Comparison of ENCODE assay signal across 8 cellular contexts in the genomic region with DNA sequence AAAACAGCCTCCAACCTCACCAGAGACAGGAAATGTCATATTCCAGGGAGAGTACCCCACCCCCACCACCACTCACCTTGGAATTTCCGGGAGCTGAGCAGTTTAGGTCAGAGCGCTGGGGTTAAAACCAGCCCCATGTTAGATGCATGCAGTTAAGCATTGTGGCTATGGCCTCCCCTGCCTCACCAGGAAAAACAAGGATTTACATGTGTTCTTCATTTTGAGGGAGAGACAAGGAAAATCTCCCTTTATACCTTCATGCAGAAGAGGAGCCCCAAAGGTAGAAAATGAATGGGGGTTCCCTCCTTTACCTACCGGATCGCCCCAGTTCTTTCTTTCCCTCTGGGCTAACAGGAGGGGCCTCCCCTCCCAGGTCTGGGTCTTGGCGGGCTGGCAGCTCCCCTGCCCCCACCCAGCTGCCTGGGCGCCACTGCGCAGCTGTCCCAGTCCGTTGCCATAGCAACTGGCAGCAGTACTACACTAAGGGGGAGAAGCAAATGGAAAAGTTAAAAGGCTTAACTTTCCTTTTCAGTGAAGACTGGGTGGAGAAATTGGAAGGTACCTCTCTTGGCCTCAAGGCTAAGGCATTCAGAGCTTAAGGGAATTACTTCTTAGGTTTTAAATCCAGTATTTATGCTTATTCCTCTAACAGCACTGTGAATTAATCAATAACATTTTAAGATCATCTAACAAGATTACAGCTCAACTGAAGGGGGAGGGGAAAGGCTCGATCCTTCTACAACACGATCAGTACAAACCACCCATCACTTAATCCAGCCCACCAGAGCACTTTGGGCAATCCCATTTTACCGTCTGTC. TPM values are rescaled to one million over a fixed set of nuclear protein-coding genes. Genes with fewer than 3 reads are reported as not detected.
DNase-seq lines count a peak whose midpoint lies in the region; ATAC-seq and TF ChIP-seq lines count a peak whose summit lies in the region.

No MANE protein-coding gene starts in this region.

- peaks cover 67% of the 10 kb centered on the region for H3K79me2 ChIP-seq in OCI-LY3 (ENCODE audit: low read length)

- peaks cover 28% of the 10 kb centered on the region for H3K36me3 ChIP-seq in OCI-LY3 (replicated peaks; ENCODE audit: low read depth, low read length)

- peak overlapping the region; percentile 69 for H3K4me3 ChIP-seq in OCI-LY3 (ENCODE audit: low read length)

- TF ChIP-seq CTCF in AG09319 (IDR thresholded peaks at IDR 0.05; ENCODE audit: low read depth, low read length) (no peak), OCI-LY3 (IDR thresholded peaks at IDR 0.05; ENCODE audit: low read depth, low read length) (no peak), foreskin keratinocyte (conservative IDR thresholded peaks at IDR 0.05) (no peak), type B pancreatic cell (conservative IDR thresholded peaks at IDR 0.05) (no peak)

- peaks cover 47% of the 10 kb centered on the region for H3K4me1 ChIP-seq in OCI-LY3 (ENCODE audit: low read length)
- H3K4me1 ChIP-seq in foreskin keratinocyte: peaks cover 31% of the 10 kb centered on the region

- peak overlapping the region in 1 of 2 donors; percentile 73 for H3K27ac Mint-ChIP-seq in natural killer cell treated with Interleukin-12 subunit alpha and Interleukin-12 subunit beta and Interleukin-15 and Interleukin-18, amount 100 ng/mL, for 72 hours
- peak overlapping the region; percentile 83 for H3K27ac Mint-ChIP-seq in type B pancreatic cell

- no peaks in the 10 kb centered on the region for H3K9me3 ChIP-seq in OCI-LY3 (ENCODE audit: insufficient read depth, low read length)

- peak overlapping the region; percentile 80 for H3K4me2 ChIP-seq in OCI-LY3 (ENCODE audit: low read length)

- H3K27me3 ChIP-seq in OCI-LY3 (ENCODE audit: low read depth, low read length) (no peaks in the 10 kb centered on the region), foreskin keratinocyte (no peaks in the 10 kb centered on the region)

- H3K9ac ChIP-seq in OCI-LY3 (ENCODE audit: low read length): peak overlapping the region; percentile 60

- H3K9me3 Mint-ChIP-seq in natural killer cell treated with Interleukin-12 subunit alpha and Interleukin-12 subunit beta and Interleukin-15 and Interleukin-18, amount 100 ng/mL, for 72 hours: no peaks in the 10 kb centered on the region
- H3K9me3 Mint-ChIP-seq in type B pancreatic cell: peaks cover 4% of the 10 kb centered on the region

- H3K27ac ChIP-seq in OCI-LY3 (ENCODE audit: low read length) (peak overlapping the region; percentile 71), foreskin keratinocyte (peak overlapping the region; percentile 82)

- H3K27me3 Mint-ChIP-seq in natural killer cell treated with Interleukin-12 subunit alpha and Interleukin-12 subunit beta and Interleukin-15 and Interleukin-18, amount 100 ng/mL, for 72 hours: no peaks in the 10 kb centered on the region
- no peaks in the 10 kb centered on the region for H3K27me3 Mint-ChIP-seq in type B pancreatic cell

- H3K4me1 Mint-ChIP-seq in natural killer cell treated with Interleukin-12 subunit alpha and Interleukin-12 subunit beta and Interleukin-15 and Interleukin-18, amount 100 ng/mL, for 72 hours (ENCODE audit: low read depth in 2 of 2): peaks cover 9 to 10% of the 10 kb centered on the region in 2 donors
- peaks cover 47% of the 10 kb centered on the region for H3K4me1 Mint-ChIP-seq in type B pancreatic cell (ENCODE audit: unreplicated experiment)

- H2AFZ ChIP-seq in OCI-LY3 (ENCODE audit: low read depth, low read length): no peak overlapping the region

- ATAC-seq in GM19043 (IDR thresholded peaks at IDR 0.05; ENCODE audit: low read depth, unreplicated experiment) (peak; percentile 84), foreskin keratinocyte (peak; percentile 87)
- ATAC-seq in natural killer cell treated with Interleukin-12 subunit alpha and Interleukin-12 subunit beta and Interleukin-15 and Interleukin-18, amount 100 ng/mL, for 72 hours: peak; percentile 69 to 75

- H3K36me3 Mint-ChIP-seq in natural killer cell treated with Interleukin-12 subunit alpha and Interleukin-12 subunit beta and Interleukin-15 and Interleukin-18, amount 100 ng/mL, for 72 hours: peaks cover 5% of the 10 kb centered on the region
- peaks cover 22% of the 10 kb centered on the region for H3K36me3 Mint-ChIP-seq in type B pancreatic cell

- peak overlapping the region; percentile 34 for H3K4me3 Mint-ChIP-seq in natural killer cell treated with Interleukin-12 subunit alpha and Interleukin-12 subunit beta and Interleukin-15 and Interleukin-18, amount 100 ng/mL, for 72 hours
- H3K4me3 Mint-ChIP-seq in type B pancreatic cell: peak overlapping the region; percentile 83

- DNase-seq in AG09319 (ENCODE audit: extremely low read depth, low read depth) (peak; percentile 77), HT-29 (ENCODE audit: low spot score) (peak; percentile 90), foreskin keratinocyte (peak; percentile 50 to 77), type B pancreatic cell (ENCODE audit: extremely low spot score, unreplicated experiment) (peak; percentile 83)
- DNase-seq in activated naive CD4-positive, alpha-beta T cell treated with anti-CD3 and anti-CD28 coated beads, Interleukin-2, amount 50 U/mL, for 16 hours: peak; percentile 53
- peak; percentile 67 for DNase-seq in natural killer cell treated with Interleukin-12 subunit alpha and Interleukin-12 subunit beta and Interleukin-15 and Interleukin-18, amount 100 ng/mL, for 72 hours (ENCODE audit: low spot score)

- H4K20me1 ChIP-seq in OCI-LY3 (ENCODE audit: insufficient read depth, low read length): no peaks in the 10 kb centered on the region; the same call in 1 of the 2 replicates

RNA-seq across cellular contexts. Expression of a gene that starts 20.5 kb away (rescaled TPM):
- total RNA-seq in HT-29 (2014; rRNA removed; shearing (Covaris generic)): 16.7 and 18.3 TPM in 2 replicates
- total RNA-seq in foreskin keratinocyte (67.9 and 70.7 TPM in 2 replicates), type B pancreatic cell (ENCODE audit: low replicate concordance) (87.8 and 227 TPM in 2 replicates)
- 20.5 and 24.4 TPM in 2 replicates for polyA plus RNA-seq in foreskin keratinocyte
- 10 to 100 TPM; 65.6 to 73.6 TPM for total RNA-seq in natural killer cell treated with Interleukin-12 subunit alpha and Interleukin-12 subunit beta and Interleukin-15 and Interleukin-18, amount 100 ng/mL, for 72 hours

RNA-seq across cellular contexts. Expression of a gene that starts 21.1 kb away (rescaled TPM):
- total RNA-seq in HT-29 (2014; rRNA removed; shearing (Covaris generic)): 283 and 287 TPM in 2 replicates
- total RNA-seq in foreskin keratinocyte (812 and 1,049 TPM in 2 replicates), type B pancreatic cell (ENCODE audit: low replicate concordance) (1,366 and 2,469 TPM in 2 replicates)
- 1,089 and 1,295 TPM in 2 replicates for polyA plus RNA-seq in foreskin keratinocyte
- 1,000 to 10,000 TPM in 1 of 2 donors, 100 to 1,000 TPM in 1; 997 to 1,580 TPM for total RNA-seq in natural killer cell treated with Interleukin-12 subunit alpha and Interleukin-12 subunit beta and Interleukin-15 and Interleukin-18, amount 100 ng/mL, for 72 hours

RNA-seq across cellular contexts. Expression of a gene that starts 41.4 kb away (rescaled TPM):
- total RNA-seq in HT-29 (2014; rRNA removed; shearing (Covaris generic)): 0.20 TPM in 1 of 2 replicates, not detected in the other
- total RNA-seq in foreskin keratinocyte: 0.07 and 0.14 TPM in 2 replicates
- polyA plus RNA-seq in foreskin keratinocyte: 0.07 TPM in 2 replicates
- total RNA-seq in natural killer cell treated with Interleukin-12 subunit alpha and Interleukin-12 subunit beta and Interleukin-15 and Interleukin-18, amount 100 ng/mL, for 72 hours: 1 to 10 TPM in 1 of 2 donors, not detected in 1; 3.7 TPM
- 0.24 and 0.65 TPM in 2 replicates for total RNA-seq in type B pancreatic cell (ENCODE audit: low replicate concordance)

Comparison
In these comparisons a context has a peak if more than half of its experiments do, and no peak if none do; other contexts are left out.
1. Peak in every context shown above with its lines: DNase-seq, ATAC-seq, H3K4me3 ChIP-seq and H3K27ac ChIP-seq.